Comparison of ENCODE assay signal across 12 cellular contexts in the genomic region with DNA sequence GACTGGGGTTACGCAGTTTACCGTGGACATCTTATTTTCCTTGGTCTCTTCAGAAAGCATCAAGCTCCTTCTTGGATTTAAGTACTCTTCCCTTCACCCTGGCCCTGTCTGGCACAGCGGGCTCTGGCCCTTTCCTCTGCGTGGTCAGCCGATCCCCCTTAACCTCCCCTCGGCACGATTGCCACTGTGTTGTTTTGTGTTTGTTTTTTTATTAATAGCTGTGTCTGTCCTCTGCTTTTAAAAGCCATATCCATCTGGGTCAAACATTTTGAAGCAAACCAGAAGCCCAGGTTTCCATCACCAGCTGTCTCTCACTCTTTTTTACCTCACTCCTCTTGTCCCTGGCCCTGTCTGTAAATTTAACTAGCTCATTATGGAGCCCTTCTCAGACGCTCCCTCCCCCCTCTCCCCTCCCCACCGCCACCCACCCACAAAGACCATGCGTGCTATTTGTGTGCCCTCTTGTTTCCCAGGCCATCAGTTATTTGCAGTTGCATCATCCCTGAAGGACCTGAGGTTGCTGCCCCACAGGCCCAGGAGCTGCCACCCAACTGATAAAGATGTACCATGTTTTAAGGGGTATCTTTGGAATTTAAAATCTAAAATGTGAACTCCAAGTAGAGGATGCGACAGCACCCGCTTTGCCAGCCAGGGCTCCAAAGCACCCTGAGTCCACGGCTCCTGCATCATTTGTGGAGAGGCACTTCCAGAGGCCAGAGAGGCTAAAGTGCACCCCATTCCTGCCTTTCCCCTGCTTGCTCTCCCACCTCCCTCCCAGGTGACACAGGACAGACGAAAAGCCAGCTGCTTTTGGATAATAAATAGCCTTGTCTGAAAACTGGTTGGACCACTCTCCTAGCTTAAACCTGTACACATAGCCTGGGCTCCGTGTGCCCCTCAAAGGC. TPM values are rescaled to one million over a fixed set of nuclear protein-coding genes. Genes with fewer than 3 reads are reported as not detected.
DNase-seq lines count a peak whose midpoint lies in the region; ATAC-seq and FAIRE-seq lines count a peak whose summit lies in the region.
"Had no signal": no experiment of that assay in that cellular context is flagged by ENCODE, and none has a peak within 500 bp of the region (broad histone marks: within the 10 kb centered on the region; RNA-seq: fewer than 3 reads in every experiment).

No MANE protein-coding gene starts in this region.

- peaks cover 59 to 64% of the 10 kb centered on the region in 2 donors for H3K36me3 Mint-ChIP-seq in CD4-positive, alpha-beta memory T cell
- H3K36me3 Mint-ChIP-seq in activated naive CD4-positive, alpha-beta T cell treated with anti-CD3 and anti-CD28 coated beads, Interleukin-2, amount 50 U/mL, for 72 hours, result peaks cover 63 to 74% of the 10 kb centered on the region in 2 donors
- H3K36me3 Mint-ChIP-seq in naive thymus-derived CD8-positive, alpha-beta T cell, result peaks cover 26 to 66% (median 53%) of the 10 kb centered on the region in 3 donors

- peaks cover 49% of the 10 kb centered on the region for H3K4me1 ChIP-seq in CD4-positive, alpha-beta memory T cell (ENCODE audit: insufficient read depth, low read length)

- H3K4me3 ChIP-seq in CD4-positive, alpha-beta memory T cell (ENCODE audit: low read length in 2 of 2), result peak overlapping the region; percentile 91 to 99
- H3K4me3 ChIP-seq: testis had no signal

- CTCF ChIA-PET in CD4-positive, alpha-beta memory T cell (lab: Charles Lee; ENCODE audit: partially characterized antibody), result interaction anchor here (0.7 to 11.0 kb wide), 13 partner anchors 14 to 1559 kb away, joined by 3 to 270 read pairs (median 14); no protein-coding TSS in a partner anchor

- H3K9me3 ChIP-seq in CD4-positive, alpha-beta memory T cell (ENCODE audit: control insufficient read depth in 1 of 2, low read length in 2 of 2), result no peaks in the 10 kb centered on the region
- H3K9me3 ChIP-seq: testis had no signal

- no peaks in the 10 kb centered on the region for H3K27me3 ChIP-seq in CD4-positive, alpha-beta memory T cell (ENCODE audit: insufficient read depth, low read length)
- H3K27me3 ChIP-seq: testis had no signal

- POLR2A ChIA-PET in CD4-positive, alpha-beta memory T cell (lab: Charles Lee; ENCODE audit: partially characterized antibody), result interaction anchor here (0.6 to 66.7 kb wide), 27 partner anchors 6 to 1801 kb away, joined by 3 to 6015 read pairs (median 11); a partner anchor contains a TSS
- POLR2A ChIA-PET in naive thymus-derived CD8-positive, alpha-beta T cell (lab: Charles Lee), result interaction anchor here (0.5 to 17.4 kb wide), 31 partner anchors 8 to 1665 kb away, joined by 3 to 1316 read pairs (median 7); no protein-coding TSS in a partner anchor

- peak overlapping the region; percentile 94 to 100 (median 98) for H3K4me3 Mint-ChIP-seq in CD4-positive, alpha-beta memory T cell
- H3K4me3 Mint-ChIP-seq in naive thymus-derived CD8-positive, alpha-beta T cell, result peak overlapping the region; percentile 88 to 100 (median 98)
- H3K4me3 Mint-ChIP-seq: dendritic cell treated with granulocyte-macrophage colony-stimulating factor and Interleukin-4, amounts not matched to agents 40 ng/mL and 50 ng/mL, for 4 days had no signal

- peaks cover 0 to 8% (median under 1%) of the 10 kb centered on the region in 8 donors for H3K9me3 Mint-ChIP-seq in CD4-positive, alpha-beta memory T cell
- H3K9me3 Mint-ChIP-seq in activated naive CD4-positive, alpha-beta T cell treated with anti-CD3 and anti-CD28 coated beads, Interleukin-2, amount 50 U/mL, for 72 hours, result no peaks in the 10 kb centered on the region
- peaks cover 0 to 7% (median 0%) of the 10 kb centered on the region in 9 donors for H3K9me3 Mint-ChIP-seq in naive thymus-derived CD8-positive, alpha-beta T cell
- H3K9me3 Mint-ChIP-seq: dendritic cell treated with granulocyte-macrophage colony-stimulating factor and Interleukin-4, amounts not matched to agents 40 ng/mL and 50 ng/mL, for 4 days had no signal

- H3K27me3 Mint-ChIP-seq in CD4-positive, alpha-beta memory T cell, result no peaks in the 10 kb centered on the region
- peaks cover 0 to 9% (median 0%) of the 10 kb centered on the region in 5 donors for H3K27me3 Mint-ChIP-seq in naive thymus-derived CD8-positive, alpha-beta T cell

- H3K36me3 ChIP-seq in CD4-positive, alpha-beta memory T cell (ENCODE audit: insufficient read depth, low read length), result peaks cover 6% of the 10 kb centered on the region

- peak in 4 of 5 donors; percentile 21 to 70 (median 28) for DNase-seq in CD4-positive, alpha-beta memory T cell
- DNase-seq in NCI-H1694 (lab: John Stamatoyannopoulos, UW) (peak; percentile 43), left lobe of liver (ENCODE audit: low spot score) (no peak), GM19239 (ENCODE audit: insufficient read length, low spot score) (no peak)
- peak in 1 of 2 donors; percentile 56 for DNase-seq in activated naive CD4-positive, alpha-beta T cell treated with anti-CD3 and anti-CD28 coated beads, Interleukin-2, amount 50 U/mL, for 72 hours (ENCODE audit: low spot score in 2 of 2)
- peak in 5 of 10 donors; percentile 23 to 48 (median 43) for DNase-seq in naive thymus-derived CD8-positive, alpha-beta T cell
- DNase-seq: activated CD4-positive, CD25-positive, alpha-beta regulatory T cell treated with anti-CD3 and anti-CD28 coated beads, Interleukin-2, amount 50 U/mL, for 72 hours; DMS153; testis had no signal

- peak overlapping the region; percentile 99 to 100 (median 100) for H3K27ac Mint-ChIP-seq in CD4-positive, alpha-beta memory T cell
- H3K27ac Mint-ChIP-seq in activated naive CD4-positive, alpha-beta T cell treated with anti-CD3 and anti-CD28 coated beads, Interleukin-2, amount 50 U/mL, for 72 hours, result peak overlapping the region; percentile 91 to 99
- H3K27ac Mint-ChIP-seq in naive thymus-derived CD8-positive, alpha-beta T cell, result peak overlapping the region; percentile 99 to 100 (median 100)
- H3K27ac Mint-ChIP-seq: dendritic cell treated with granulocyte-macrophage colony-stimulating factor and Interleukin-4, amounts not matched to agents 40 ng/mL and 50 ng/mL, for 4 days had no signal

- H3K27ac ChIP-seq in CD4-positive, alpha-beta memory T cell (ENCODE audit: low read depth, low read length), result peak overlapping the region; percentile 98
- H3K27ac ChIP-seq: testis had no signal

- intact Hi-C loops in CD4-positive, alpha-beta memory T cell (cut with micrococcal nuclease), result loop anchor here (2.0 to 5.0 kb wide), 4 partner anchors 77 to 823 kb away; no protein-coding TSS in a partner anchor

- peaks cover 34 to 69% (median 47%) of the 10 kb centered on the region in 4 donors for H3K4me1 Mint-ChIP-seq in CD4-positive, alpha-beta memory T cell
- peaks cover 33 to 68% (median 45%) of the 10 kb centered on the region in 4 donors for H3K4me1 Mint-ChIP-seq in naive thymus-derived CD8-positive, alpha-beta T cell

- no peak for ATAC-seq in activated naive CD4-positive, alpha-beta T cell treated with anti-CD3 and anti-CD28 coated beads, Interleukin-2, amount 50 U/mL, for 72 hours
- ATAC-seq in naive thymus-derived CD8-positive, alpha-beta T cell, result no peak
- ATAC-seq in HG03378 (IDR thresholded peaks at IDR 0.05; ENCODE audit: unreplicated experiment) (no peak), left lobe of liver (no peak), GM18861 (IDR thresholded peaks at IDR 0.05; ENCODE audit: unreplicated experiment) (no peak)

- FAIRE-seq in GM19239 (lab: Jason Lieb, UNC), result no peak

RNA-seq across cellular contexts. Expression of a gene that starts 3.9 kb away (rescaled TPM):
- total RNA-seq in CD4-positive, alpha-beta memory T cell, result 100 to 1,000 TPM; 163 to 165 TPM
- polyA plus RNA-seq in CD4-positive, alpha-beta memory T cell, result 10 to 100 TPM in 1 of 2 donors, 1 to 10 TPM in 1; 2.6 to 11.6 TPM
- 10 to 100 TPM; 57.8 to 65.7 TPM for total RNA-seq in activated naive CD4-positive, alpha-beta T cell treated with anti-CD3 and anti-CD28 coated beads, Interleukin-2, amount 50 U/mL, for 72 hours
- total RNA-seq in naive thymus-derived CD8-positive, alpha-beta T cell, result 100 to 1,000 TPM; 206 to 209 TPM
- 10 to 100 TPM in 1 of 3 donors, 1 to 10 TPM in 2; 8.2 to 12.1 (median 9.5) TPM for polyA plus RNA-seq in naive thymus-derived CD8-positive, alpha-beta T cell
- 0.43 TPM for total RNA-seq in left lobe of liver

Comparison
In these comparisons a context has a peak if more than half of its experiments do, and no peak if none do; other contexts are left out.
1. DNase-seq: peak in CD4-positive, alpha-beta memory T cell (4 of 5) and NCI-H1694 (single experiment); none in left lobe of liver (single experiment) and GM19239 (single experiment).
2. RNA of a gene that starts 3.9 kb away (total RNA-seq): 206 to 209 TPM in naive thymus-derived CD8-positive, alpha-beta T cell, 163 to 165 TPM in CD4-positive, alpha-beta memory T cell and 57.8 to 65.7 TPM in activated naive CD4-positive, alpha-beta T cell treated with anti-CD3 and anti-CD28 coated beads, Interleukin-2, amount 50 U/mL, for 72 hours; 0.43 TPM in left lobe of liver (single experiment); every median in the first group is over 10 times any median in the second.
3. Peak in every context shown above with its lines, with median percentiles within 50 percentile points of each other: H3K27ac Mint-ChIP-seq.